ENCODE assay signal across 1 cellular context in genomic region chr1:2134604-2135307, GRCh38.
TF ChIP-seq lines count a peak whose summit lies in the region.

No MANE protein-coding gene starts in this region.

TF ChIP-seq in HepG2, 621 proteins besides CTCF, POLR2A, EP300 and RAD21 (continued from another document and continues in another):
- TF ChIP-seq SNAPC4 (CRISPR knock-in tag; IDR thresholded peaks at IDR 0.05): no peak
- peak; percentile 86 for TF ChIP-seq UBTF (CRISPR knock-in tag; IDR thresholded peaks at IDR 0.05)
- no peak for TF ChIP-seq KLF9 (CRISPR knock-in tag; IDR thresholded peaks at IDR 0.05; ENCODE audit: low read depth)
- no peak for TF ChIP-seq ZBTB46 (CRISPR knock-in tag; IDR thresholded peaks at IDR 0.05; ENCODE audit: borderline replicate concordance)
- TF ChIP-seq ZFP62 (CRISPR knock-in tag; IDR thresholded peaks at IDR 0.05): no peak
- no peak for TF ChIP-seq ZFYVE20 (CRISPR knock-in tag; IDR thresholded peaks at IDR 0.05; ENCODE audit: borderline replicate concordance, low read depth)
- TF ChIP-seq MLX (CRISPR knock-in tag; IDR thresholded peaks at IDR 0.05): 0 out of 2 replicates have a peak, but pooled peaks have one; percentile 20
- no peak for TF ChIP-seq ZNF101 (CRISPR knock-in tag; IDR thresholded peaks at IDR 0.05; ENCODE audit: borderline replicate concordance, low read depth)
- TF ChIP-seq ZNF800 (CRISPR knock-in tag; IDR thresholded peaks at IDR 0.05): peak; percentile 75
- TF ChIP-seq PLRG1 (conservative IDR thresholded peaks at IDR 0.05): no peak
- 0 out of 2 replicates have a peak, but pooled peaks have one; percentile 14 for TF ChIP-seq ELK4 (CRISPR knock-in tag; IDR thresholded peaks at IDR 0.05; ENCODE audit: borderline replicate concordance)
- TF ChIP-seq ZBTB40 (IDR thresholded peaks at IDR 0.05): no peak
- peak; percentile 61; the same call in 1 of the 2 replicates for TF ChIP-seq ZBTB40 (CRISPR knock-in tag; IDR thresholded peaks at IDR 0.05)
- TF ChIP-seq ZBTB3 (CRISPR knock-in tag; IDR thresholded peaks at IDR 0.05; ENCODE audit: borderline replicate concordance, low read depth): no peak
- peak; percentile 65; the same call in 1 of the 2 replicates for TF ChIP-seq RFXAP (CRISPR knock-in tag; IDR thresholded peaks at IDR 0.05; ENCODE audit: borderline replicate concordance)
- peak in 1 of 2 experiments; percentile 64; a peak in 2 of 4 replicates for TF ChIP-seq KLF16 (CRISPR knock-in tag; IDR thresholded peaks at IDR 0.05)
- no peak for TF ChIP-seq ZNF567 (CRISPR knock-in tag; IDR thresholded peaks at IDR 0.05; ENCODE audit: borderline replicate concordance)
- no peak; the same call in 1 of the 2 replicates for TF ChIP-seq AHDC1 (CRISPR knock-in tag; IDR thresholded peaks at IDR 0.05; ENCODE audit: borderline replicate concordance)
- 0 out of 2 replicates have a peak, but pooled peaks have one; percentile 79 for TF ChIP-seq SNAPC2 (CRISPR knock-in tag; IDR thresholded peaks at IDR 0.05)
